Comparison of ENCODE assay signal across 11 cellular contexts in genomic region chr1:156616463-156616862, GRCh38. TPM values are rescaled to one million over a fixed set of nuclear protein-coding genes. Genes with fewer than 3 reads are reported as not detected.
DNase-seq lines count a peak whose midpoint lies in the region; ATAC-seq, FAIRE-seq and TF ChIP-seq lines count a peak whose summit lies in the region.
"Had no signal": no experiment of that assay in that cellular context is flagged by ENCODE, and none has a peak within 500 bp of the region (broad histone marks: within the 10 kb centered on the region; RNA-seq: fewer than 3 reads in every experiment).

No MANE protein-coding gene starts in this region.

- no peaks in the 10 kb centered on the region for H3K9me3 ChIP-seq in HepG2 (ENCODE audit: low read length)

- ATAC-seq in Right ventricle myocardium inferior (peak; percentile 73), HepG2 (peak; percentile 75), HG02852 (IDR thresholded peaks at IDR 0.05; ENCODE audit: unreplicated experiment) (no peak)
- no peak for ATAC-seq in stimulated activated naive B cell treated with anti-CD40 and anti-IgM and Interleukin-4, amounts not matched to agents 10 μg/mL and 1 μg/mL and 100 μg/mL, for 72 hours (replicated peaks)

- H3K9ac ChIP-seq in HepG2 (ENCODE audit: insufficient read depth, low read depth, low read length), result no peak overlapping the region

- H3K4me3 Mint-ChIP-seq in stimulated activated naive B cell treated with anti-CD40 and anti-IgM and Interleukin-4, amounts not matched to agents 10 μg/mL and 1 μg/mL and 100 μg/mL, for 72 hours, result no peak overlapping the region

- H2AFZ ChIP-seq in HepG2 (ENCODE audit: low read length), result no peak overlapping the region

- no peaks in the 10 kb centered on the region for H3K79me2 ChIP-seq in HepG2 (ENCODE audit: insufficient read depth, low read length)

- DNase-seq in Right ventricle myocardium inferior (ENCODE audit: missing footprints) (no peak), cardiac septum (ENCODE audit: low spot score) (no peak), astrocyte of the cerebellum (ENCODE audit: low read depth) (no peak), HepG2 (ENCODE audit: low spot score) (peak; percentile 81), cerebellum (ENCODE audit: low spot score) (no peak), NCI-H1930 (lab: John Stamatoyannopoulos, UW) (no peak)
- no peak for DNase-seq in stimulated activated naive B cell treated with anti-CD40 and anti-IgM and Interleukin-4, amounts not matched to agents 10 μg/mL and 1 μg/mL and 100 μg/mL, for 72 hours
- DNase-seq: T-helper 2 cell had no signal

- peaks cover 47 to 70% of the 10 kb centered on the region in 2 donors for H3K27me3 Mint-ChIP-seq in stimulated activated naive B cell treated with anti-CD40 and anti-IgM and Interleukin-4, amounts not matched to agents 10 μg/mL and 1 μg/mL and 100 μg/mL, for 72 hours

- H3K27me3 ChIP-seq in HepG2 (ENCODE audit: control insufficient read depth in 1 of 2, insufficient read depth in 2 of 2, low read length in 2 of 2), result peaks cover 5 to 23% of the 10 kb centered on the region in 2 experiments; a peak in 4 of 5 replicates

- TF ChIP-seq EP300 in HepG2 (IDR thresholded peaks at IDR 0.05; ENCODE audit: low read depth in 2 of 2, low read length in 2 of 2) (peak in 1 of 2 experiments; percentile 36; a peak in 1 of 4 replicates), HepG2 (CRISPR knock-in tag; IDR thresholded peaks at IDR 0.05; ENCODE audit: borderline replicate concordance) (no peak)

- no peaks in the 10 kb centered on the region for H3K9me3 Mint-ChIP-seq in stimulated activated naive B cell treated with anti-CD40 and anti-IgM and Interleukin-4, amounts not matched to agents 10 μg/mL and 1 μg/mL and 100 μg/mL, for 72 hours

- POLR2A ChIA-PET in HepG2 (lab: Yijun Ruan, JAX), result no interaction called here

- TF ChIP-seq RAD21 in HepG2 (CRISPR knock-in tag; IDR thresholded peaks at IDR 0.05), result no peak

- BruUV-seq in HepG2 (replicated peaks; lab: Mats Ljungman, UMichigan), result no TSS peak

- H3K27ac Mint-ChIP-seq in stimulated activated naive B cell treated with anti-CD40 and anti-IgM and Interleukin-4, amounts not matched to agents 10 μg/mL and 1 μg/mL and 100 μg/mL, for 72 hours, result no peak overlapping the region

- no peaks in the 10 kb centered on the region for H3K36me3 ChIP-seq in HepG2 (replicated peaks in 1 of 2; ENCODE audit: control insufficient read depth in 1 of 2, insufficient read depth in 2 of 2, low read length in 2 of 2)

- in situ Hi-C loops in astrocyte of the cerebellum (cut with HindIII; ENCODE audit: low sequenced_read_pairs) (no loop called here), HepG2 (cut with HindIII; ENCODE audit: extremely low pct_ligation_motif_present, low pct_unique_long_range_greater_than_20kb) (no loop called here)

- H4K20me1 ChIP-seq in HepG2 (ENCODE audit: insufficient read depth, low read length), result no peaks in the 10 kb centered on the region

- peak; percentile 9 for TF ChIP-seq CTCF in astrocyte of the cerebellum (IDR thresholded peaks at IDR 0.05; ENCODE audit: low read depth, low read length, missing control alignments)
- no peak for TF ChIP-seq CTCF in HepG2 (CRISPR knock-in tag; IDR thresholded peaks at IDR 0.05)

- no peak for TF ChIP-seq POLR2A in HepG2 (IDR thresholded peaks at IDR 0.05; ENCODE audit: insufficient read depth in 1 of 2, low read depth in 2 of 2, low read length in 2 of 2)

- WGBS in HepG2 (ENCODE audit: low lambda C conversion rate), result 0% methylated on average over 5 of the region's 5 CpGs

- CTCF ChIA-PET in HepG2 (lab: Yijun Ruan, JAX; ENCODE audit: low intra/inter-chr PET ratio, low total read pairs), result interaction anchor here (1.2 kb wide), 1 partner anchor 12 kb away, joined by 3 read pairs; no protein-coding TSS in a partner anchor

- H3K4me3 ChIP-seq in astrocyte of the cerebellum (ENCODE audit: low read depth, low read length), result no peak overlapping the region
- H3K4me3 ChIP-seq in HepG2 (replicated peaks in 1 of 3; ENCODE audit: insufficient read depth in 1 of 3, low read depth in 2 of 3, low read length in 3 of 3), result no peak overlapping the region; a peak in 1 of 6 replicates

- H3K4me2 ChIP-seq in HepG2 (ENCODE audit: low read depth, low read length), result peak overlapping the region; percentile 64

- intact Hi-C loops in Right ventricle myocardium inferior (cut with DNase I) (no loop called here), cardiac septum (cut with DNase I) (no loop called here), HepG2 (cut with micrococcal nuclease; ENCODE audit: unreplicated experiment) (no loop called here)

- no peak overlapping the region for H3K27ac ChIP-seq in HepG2 (ENCODE audit: extremely low read length, insufficient read depth, low read length)
- H3K27ac ChIP-seq: epithelial cell of prostate had no signal

- H3K4me1 Mint-ChIP-seq in stimulated activated naive B cell treated with anti-CD40 and anti-IgM and Interleukin-4, amounts not matched to agents 10 μg/mL and 1 μg/mL and 100 μg/mL, for 72 hours, result peaks cover 3 to 4% of the 10 kb centered on the region in 2 donors

- FAIRE-seq in HepG2 (lab: Jason Lieb, UNC), result peak; percentile 85

- H3K4me1 ChIP-seq in HepG2 (ENCODE audit: insufficient read depth, low read length), result peaks cover 39% of the 10 kb centered on the region

- no peaks in the 10 kb centered on the region for H3K36me3 Mint-ChIP-seq in stimulated activated naive B cell treated with anti-CD40 and anti-IgM and Interleukin-4, amounts not matched to agents 10 μg/mL and 1 μg/mL and 100 μg/mL, for 72 hours

RNA-seq across cellular contexts. Expression of gene HAPLN2, which starts 2.8 kb away (rescaled TPM):
- total RNA-seq in Right ventricle myocardium inferior, result 1.4 TPM
- total RNA-seq in cardiac septum, result 0.43 TPM
- not detected in 2 replicates for total RNA-seq in HepG2 (2016; rRNA removed; fragmentation: Illumina TruSeq; extraction: Trizol)
- total RNA-seq in HepG2 (2016; cell fraction: cytosol; rRNA removed; fragmentation: Illumina TruSeq; extraction: Trizol; ENCODE audit: low read depth), result not detected in 2 replicates
- total RNA-seq in HepG2 (2016; cell fraction: insoluble cytoplasmic fraction; rRNA removed; fragmentation: Illumina TruSeq; extraction: Trizol), result not detected in 2 replicates
- total RNA-seq in HepG2 (2016; cell fraction: membrane; rRNA removed; fragmentation: Illumina TruSeq; extraction: Trizol), result not detected in 2 replicates
- not detected in 2 replicates for total RNA-seq in HepG2 (2016; cell fraction: nucleus; rRNA removed; fragmentation: Illumina TruSeq; extraction: Trizol)
- 0.09 TPM in 1 of 2 replicates, not detected in the other for polyA plus RNA-seq in HepG2 (2011; rRNA removed)
- not detected in 2 replicates for polyA plus RNA-seq in HepG2 (2011; cell fraction: cytosol; rRNA removed)
- polyA plus RNA-seq in HepG2 (2011; cell fraction: nucleus; rRNA removed), result 0.40 and 0.62 TPM in 2 replicates
- polyA plus RNA-seq in HepG2 (2012), result 0.19 TPM in 1 of 2 replicates, not detected in the other
- polyA plus RNA-seq in HepG2 (2016; cell fraction: cytosol; fragmentation: Illumina TruSeq; extraction: Trizol; ENCODE audit: low read depth), result not detected in 2 replicates
- not detected in 2 replicates for polyA plus RNA-seq in HepG2 (2016; cell fraction: insoluble cytoplasmic fraction; fragmentation: Illumina TruSeq; extraction: Trizol; ENCODE audit: low read depth)
- polyA plus RNA-seq in HepG2 (2016; cell fraction: membrane; fragmentation: Illumina TruSeq; extraction: Trizol; ENCODE audit: low read depth), result not detected in 2 replicates
- not detected in 2 replicates for polyA plus RNA-seq in HepG2 (2016; cell fraction: nucleus; fragmentation: Illumina TruSeq; extraction: Trizol; ENCODE audit: insufficient read depth, low read depth)
- polyA minus RNA-seq in HepG2 (2011; rRNA and poly(A)+ RNA removed; ENCODE audit: low replicate concordance), result not detected in 2 replicates
- polyA minus RNA-seq in HepG2 (2011; cell fraction: cytosol; rRNA and poly(A)+ RNA removed), result not detected in 2 replicates
- not detected in 2 replicates for polyA minus RNA-seq in HepG2 (2011; cell fraction: nucleus; rRNA and poly(A)+ RNA removed)
- 1.3 TPM for total RNA-seq in cerebellum
- polyA plus RNA-seq: BJ had no signal

RNA-seq across cellular contexts. Expression of gene GPATCH4, which starts 15.2 kb away (rescaled TPM):
- total RNA-seq in Right ventricle myocardium inferior (14.6 TPM), cardiac septum (15.5 TPM), HepG2 (2016; rRNA removed; fragmentation: Illumina TruSeq; extraction: Trizol) (37.9 and 43.4 TPM in 2 replicates), cerebellum (10.1 TPM)
- 7.3 and 7.7 TPM in 2 replicates for total RNA-seq in HepG2 (2016; cell fraction: cytosol; rRNA removed; fragmentation: Illumina TruSeq; extraction: Trizol; ENCODE audit: low read depth)
- total RNA-seq in HepG2 (2016; cell fraction: insoluble cytoplasmic fraction; rRNA removed; fragmentation: Illumina TruSeq; extraction: Trizol), result 37.1 and 46.1 TPM in 2 replicates
- 22.7 and 24.7 TPM in 2 replicates for total RNA-seq in HepG2 (2016; cell fraction: membrane; rRNA removed; fragmentation: Illumina TruSeq; extraction: Trizol)
- total RNA-seq in HepG2 (2016; cell fraction: nucleus; rRNA removed; fragmentation: Illumina TruSeq; extraction: Trizol), result 36.6 and 38.1 TPM in 2 replicates
- polyA plus RNA-seq in HepG2 (2011; rRNA removed), result 19.2 and 20.0 TPM in 2 replicates
- 13.1 and 21.0 TPM in 2 replicates for polyA plus RNA-seq in HepG2 (2011; cell fraction: cytosol; rRNA removed)
- 13.5 and 17.3 TPM in 2 replicates for polyA plus RNA-seq in HepG2 (2011; cell fraction: nucleus; rRNA removed)
- polyA plus RNA-seq in HepG2 (2012), result 26.6 and 33.5 TPM in 2 replicates
- 11.1 and 11.2 TPM in 2 replicates for polyA plus RNA-seq in HepG2 (2016; cell fraction: cytosol; fragmentation: Illumina TruSeq; extraction: Trizol; ENCODE audit: low read depth)
- 79.1 and 79.7 TPM in 2 replicates for polyA plus RNA-seq in HepG2 (2016; cell fraction: insoluble cytoplasmic fraction; fragmentation: Illumina TruSeq; extraction: Trizol; ENCODE audit: low read depth)
- 22.9 and 25.6 TPM in 2 replicates for polyA plus RNA-seq in HepG2 (2016; cell fraction: membrane; fragmentation: Illumina TruSeq; extraction: Trizol; ENCODE audit: low read depth)
- polyA plus RNA-seq in HepG2 (2016; cell fraction: nucleus; fragmentation: Illumina TruSeq; extraction: Trizol; ENCODE audit: insufficient read depth, low read depth), result 59.3 and 65.1 TPM in 2 replicates
- 24.3 and 141 TPM in 2 replicates for polyA minus RNA-seq in HepG2 (2011; rRNA and poly(A)+ RNA removed; ENCODE audit: low replicate concordance)
- 9.7 and 9.9 TPM in 2 replicates for polyA minus RNA-seq in HepG2 (2011; cell fraction: cytosol; rRNA and poly(A)+ RNA removed)
- 46.1 and 51.0 TPM in 2 replicates for polyA minus RNA-seq in HepG2 (2011; cell fraction: nucleus; rRNA and poly(A)+ RNA removed)

RNA-seq across cellular contexts. Expression of gene NAXE, which starts 24.9 kb away (rescaled TPM):
- total RNA-seq in Right ventricle myocardium inferior (116 TPM), cardiac septum (91.4 TPM), HepG2 (2016; rRNA removed; fragmentation: Illumina TruSeq; extraction: Trizol) (37.9 and 59.4 TPM in 2 replicates), cerebellum (28.3 TPM)
- total RNA-seq in HepG2 (2016; cell fraction: cytosol; rRNA removed; fragmentation: Illumina TruSeq; extraction: Trizol; ENCODE audit: low read depth), result 69.0 and 80.5 TPM in 2 replicates
- total RNA-seq in HepG2 (2016; cell fraction: insoluble cytoplasmic fraction; rRNA removed; fragmentation: Illumina TruSeq; extraction: Trizol), result 32.9 and 62.3 TPM in 2 replicates
- total RNA-seq in HepG2 (2016; cell fraction: membrane; rRNA removed; fragmentation: Illumina TruSeq; extraction: Trizol), result 57.8 and 70.5 TPM in 2 replicates
- total RNA-seq in HepG2 (2016; cell fraction: nucleus; rRNA removed; fragmentation: Illumina TruSeq; extraction: Trizol), result 36.6 and 46.8 TPM in 2 replicates
- polyA plus RNA-seq in HepG2 (2011; rRNA removed), result 35.0 and 39.4 TPM in 2 replicates
- polyA plus RNA-seq in HepG2 (2011; cell fraction: cytosol; rRNA removed), result 44.6 and 54.4 TPM in 2 replicates
- 28.8 and 37.7 TPM in 2 replicates for polyA plus RNA-seq in HepG2 (2011; cell fraction: nucleus; rRNA removed)
- polyA plus RNA-seq in HepG2 (2012), result 37.1 and 42.0 TPM in 2 replicates
- 109 and 132 TPM in 2 replicates for polyA plus RNA-seq in HepG2 (2016; cell fraction: cytosol; fragmentation: Illumina TruSeq; extraction: Trizol; ENCODE audit: low read depth)
- polyA plus RNA-seq in HepG2 (2016; cell fraction: insoluble cytoplasmic fraction; fragmentation: Illumina TruSeq; extraction: Trizol; ENCODE audit: low read depth), result 38.4 and 48.9 TPM in 2 replicates
- 78.1 and 86.6 TPM in 2 replicates for polyA plus RNA-seq in HepG2 (2016; cell fraction: membrane; fragmentation: Illumina TruSeq; extraction: Trizol; ENCODE audit: low read depth)
- 64.6 and 71.1 TPM in 2 replicates for polyA plus RNA-seq in HepG2 (2016; cell fraction: nucleus; fragmentation: Illumina TruSeq; extraction: Trizol; ENCODE audit: insufficient read depth, low read depth)
- 43.3 and 215 TPM in 2 replicates for polyA minus RNA-seq in HepG2 (2011; rRNA and poly(A)+ RNA removed; ENCODE audit: low replicate concordance)
- 15.2 and 16.5 TPM in 2 replicates for polyA minus RNA-seq in HepG2 (2011; cell fraction: cytosol; rRNA and poly(A)+ RNA removed)
- 15.8 and 22.0 TPM in 2 replicates for polyA minus RNA-seq in HepG2 (2011; cell fraction: nucleus; rRNA and poly(A)+ RNA removed)

RNA-seq across cellular contexts. Expression of gene BCAN, which starts 25.5 kb away (rescaled TPM):
- total RNA-seq in Right ventricle myocardium inferior, result 0.35 TPM
- 0.16 TPM for total RNA-seq in cardiac septum
- total RNA-seq in HepG2 (2016; rRNA removed; fragmentation: Illumina TruSeq; extraction: Trizol), result not detected in 2 replicates
- not detected in 2 replicates for total RNA-seq in HepG2 (2016; cell fraction: cytosol; rRNA removed; fragmentation: Illumina TruSeq; extraction: Trizol; ENCODE audit: low read depth)
- total RNA-seq in HepG2 (2016; cell fraction: insoluble cytoplasmic fraction; rRNA removed; fragmentation: Illumina TruSeq; extraction: Trizol), result not detected in 2 replicates
- total RNA-seq in HepG2 (2016; cell fraction: membrane; rRNA removed; fragmentation: Illumina TruSeq; extraction: Trizol), result not detected in 2 replicates
- total RNA-seq in HepG2 (2016; cell fraction: nucleus; rRNA removed; fragmentation: Illumina TruSeq; extraction: Trizol), result not detected in 2 replicates
- not detected in 2 replicates for polyA plus RNA-seq in HepG2 (2011; rRNA removed)
- polyA plus RNA-seq in HepG2 (2011; cell fraction: cytosol; rRNA removed), result not detected in 2 replicates
- polyA plus RNA-seq in HepG2 (2011; cell fraction: nucleus; rRNA removed), result 0.24 TPM in 1 of 2 replicates, not detected in the other
- 0.21 TPM in 2 replicates for polyA plus RNA-seq in HepG2 (2012)
- not detected in 2 replicates for polyA plus RNA-seq in HepG2 (2016; cell fraction: cytosol; fragmentation: Illumina TruSeq; extraction: Trizol; ENCODE audit: low read depth)
- polyA plus RNA-seq in HepG2 (2016; cell fraction: insoluble cytoplasmic fraction; fragmentation: Illumina TruSeq; extraction: Trizol; ENCODE audit: low read depth), result not detected in 2 replicates
- not detected in 2 replicates for polyA plus RNA-seq in HepG2 (2016; cell fraction: membrane; fragmentation: Illumina TruSeq; extraction: Trizol; ENCODE audit: low read depth)
- not detected in 2 replicates for polyA plus RNA-seq in HepG2 (2016; cell fraction: nucleus; fragmentation: Illumina TruSeq; extraction: Trizol; ENCODE audit: insufficient read depth, low read depth)
- polyA minus RNA-seq in HepG2 (2011; rRNA and poly(A)+ RNA removed; ENCODE audit: low replicate concordance), result not detected in 2 replicates
- polyA minus RNA-seq in HepG2 (2011; cell fraction: cytosol; rRNA and poly(A)+ RNA removed), result not detected in 2 replicates
- not detected in 2 replicates for polyA minus RNA-seq in HepG2 (2011; cell fraction: nucleus; rRNA and poly(A)+ RNA removed)
- total RNA-seq in cerebellum, result 106 TPM

RNA-seq across cellular contexts. Expression of gene TTC24, which starts 36.9 kb away (rescaled TPM):
- not detected for total RNA-seq in Right ventricle myocardium inferior
- not detected for total RNA-seq in cardiac septum
- total RNA-seq in HepG2 (2016; rRNA removed; fragmentation: Illumina TruSeq; extraction: Trizol), result 0.13 and 0.15 TPM in 2 replicates
- not detected in 2 replicates for total RNA-seq in HepG2 (2016; cell fraction: cytosol; rRNA removed; fragmentation: Illumina TruSeq; extraction: Trizol; ENCODE audit: low read depth)
- total RNA-seq in HepG2 (2016; cell fraction: insoluble cytoplasmic fraction; rRNA removed; fragmentation: Illumina TruSeq; extraction: Trizol), result 0.22 and 0.37 TPM in 2 replicates
- total RNA-seq in HepG2 (2016; cell fraction: membrane; rRNA removed; fragmentation: Illumina TruSeq; extraction: Trizol), result not detected in 2 replicates
- not detected in 2 replicates for total RNA-seq in HepG2 (2016; cell fraction: nucleus; rRNA removed; fragmentation: Illumina TruSeq; extraction: Trizol)
- 0.18 and 0.30 TPM in 2 replicates for polyA plus RNA-seq in HepG2 (2011; rRNA removed)
- polyA plus RNA-seq in HepG2 (2011; cell fraction: cytosol; rRNA removed), result 0.05 and 0.11 TPM in 2 replicates
- polyA plus RNA-seq in HepG2 (2011; cell fraction: nucleus; rRNA removed), result 0.61 and 1.4 TPM in 2 replicates
- 0.17 TPM in 1 of 2 replicates, not detected in the other for polyA plus RNA-seq in HepG2 (2012)
- not detected in 2 replicates for polyA plus RNA-seq in HepG2 (2016; cell fraction: cytosol; fragmentation: Illumina TruSeq; extraction: Trizol; ENCODE audit: low read depth)
- not detected in 2 replicates for polyA plus RNA-seq in HepG2 (2016; cell fraction: insoluble cytoplasmic fraction; fragmentation: Illumina TruSeq; extraction: Trizol; ENCODE audit: low read depth)
- not detected in 2 replicates for polyA plus RNA-seq in HepG2 (2016; cell fraction: membrane; fragmentation: Illumina TruSeq; extraction: Trizol; ENCODE audit: low read depth)
- polyA plus RNA-seq in HepG2 (2016; cell fraction: nucleus; fragmentation: Illumina TruSeq; extraction: Trizol; ENCODE audit: insufficient read depth, low read depth), result 0.60 TPM in 1 of 2 replicates, not detected in the other
- 0.32 TPM in 1 of 2 replicates, not detected in the other for polyA minus RNA-seq in HepG2 (2011; rRNA and poly(A)+ RNA removed; ENCODE audit: low replicate concordance)
- not detected in 2 replicates for polyA minus RNA-seq in HepG2 (2011; cell fraction: cytosol; rRNA and poly(A)+ RNA removed)
- 0.99 TPM in 1 of 2 replicates, not detected in the other for polyA minus RNA-seq in HepG2 (2011; cell fraction: nucleus; rRNA and poly(A)+ RNA removed)
- not detected for total RNA-seq in cerebellum
- polyA plus RNA-seq: BJ had no signal

Comparison
In these comparisons a context has a peak if more than half of its experiments do, and no peak if none do; other contexts are left out.
1. ATAC-seq: peak in Right ventricle myocardium inferior (single experiment) and HepG2 (single experiment); none in stimulated activated naive B cell treated with anti-CD40 and anti-IgM and Interleukin-4, amounts not matched to agents 10 μg/mL and 1 μg/mL and 100 μg/mL, for 72 hours (0 of 2) and HG02852 (single experiment).